Comparison of ENCODE assay signal across 9 cellular contexts in the genomic region with DNA sequence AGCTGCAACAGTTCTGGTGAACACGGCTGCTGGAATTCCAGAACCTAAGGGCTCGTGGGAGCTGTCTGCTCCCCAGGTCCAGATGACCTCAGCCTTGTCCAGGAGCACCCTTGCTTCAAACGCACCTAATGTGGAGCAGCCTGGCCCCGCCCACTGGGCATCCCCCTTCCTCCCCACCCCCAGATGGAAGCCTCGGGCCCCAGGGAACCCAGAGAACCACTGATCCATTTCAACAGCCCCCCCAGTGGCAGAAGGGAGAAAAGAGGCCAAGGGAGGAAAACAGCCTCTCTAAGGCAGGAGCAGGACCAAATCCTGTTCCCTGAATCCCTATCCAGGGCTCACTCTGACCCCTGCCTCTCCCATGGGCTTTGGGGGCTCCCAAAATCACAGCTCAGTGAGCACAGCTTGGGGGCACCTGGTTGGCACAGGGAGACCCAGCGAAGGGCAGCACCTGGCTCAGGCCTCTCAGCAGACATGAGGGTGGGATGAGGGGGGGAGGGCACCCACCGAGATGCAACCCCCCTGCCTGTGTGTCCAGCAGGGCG. TPM values are rescaled to one million over a fixed set of nuclear protein-coding genes. Genes with fewer than 3 reads are reported as not detected.
DNase-seq lines count a peak whose midpoint lies in the region; ATAC-seq and TF ChIP-seq lines count a peak whose summit lies in the region.
"Had no signal": no experiment of that assay in that cellular context is flagged by ENCODE, and none has a peak within 500 bp of the region (broad histone marks: within the 10 kb centered on the region; RNA-seq: fewer than 3 reads in every experiment).

No MANE protein-coding gene starts in this region.

- no peaks in the 10 kb centered on the region for H3K9me3 Mint-ChIP-seq in natural killer cell

- no peak for TF ChIP-seq EP300 in SK-N-SH (IDR thresholded peaks at IDR 0.05; ENCODE audit: borderline replicate concordance in 1 of 2, low read depth in 1 of 2, low read length in 1 of 2)

- H2AFZ ChIP-seq in SK-N-SH (ENCODE audit: low read depth), result no peak overlapping the region

- H3K27ac ChIP-seq in SK-N-SH (ENCODE audit: low read depth in 2 of 2, low read length in 1 of 2) (no peak overlapping the region), brain microvascular endothelial cell (no peak overlapping the region)

- TF ChIP-seq CTCF in SK-N-SH (IDR thresholded peaks at IDR 0.05) (peak; percentile 34; the same call in 1 of the 2 replicates), brain microvascular endothelial cell (IDR thresholded peaks at IDR 0.05; ENCODE audit: low read depth, low read length, missing control alignments) (peak; percentile 26), natural killer cell (IDR thresholded peaks at IDR 0.05) (no peak)

- H3K4me1 ChIP-seq in SK-N-SH (ENCODE audit: control insufficient read depth in 1 of 2, insufficient read depth in 2 of 2, low read depth in 1 of 2, low read length in 1 of 2), result no peaks in the 10 kb centered on the region

- no peaks in the 10 kb centered on the region for H3K9me2 ChIP-seq in SK-N-SH

- no peak for ATAC-seq in natural killer cell
- ATAC-seq in GM18867 (IDR thresholded peaks at IDR 0.05; ENCODE audit: unreplicated experiment), result no peak
- no peak for ATAC-seq in HG02870 (IDR thresholded peaks at IDR 0.05; ENCODE audit: unreplicated experiment)

- DNase-seq in EH (ENCODE audit: low read depth), result peak; percentile 13
- peak; percentile 61 for DNase-seq in SK-N-SH
- DNase-seq in brain microvascular endothelial cell, result no peak
- no peak for DNase-seq in natural killer cell
- no peak for DNase-seq in NCI-H1436 treated with DMSO at 0.1 percent for 48 hours (lab: John Stamatoyannopoulos, UW)
- no peak for DNase-seq in ACHN
- DNase-seq: NCI-H69 had no signal

- H4K20me1 ChIP-seq in SK-N-SH (ENCODE audit: insufficient read depth), result no peaks in the 10 kb centered on the region

- intact Hi-C loops in natural killer cell (cut with micrococcal nuclease), result no loop called here

- peak overlapping the region; percentile 91 for H3K4me3 Mint-ChIP-seq in natural killer cell

- H3K9me3 ChIP-seq in SK-N-SH, result no peaks in the 10 kb centered on the region

- H3K27me3 Mint-ChIP-seq in natural killer cell (ENCODE audit: low read depth in 2 of 2), result no peaks in the 10 kb centered on the region

- H3K36me3 Mint-ChIP-seq in natural killer cell, result no peaks in the 10 kb centered on the region

- POLR2A ChIA-PET in SK-N-SH (lab: Yijun Ruan, JAX), result no interaction called here

- H3K9ac ChIP-seq in SK-N-SH, result no peak overlapping the region

- no peaks in the 10 kb centered on the region for H3F3A ChIP-seq in SK-N-SH (replicated peaks; ENCODE audit: insufficient read depth)

- H3K4me2 ChIP-seq in SK-N-SH, result no peak overlapping the region

- WGBS in SK-N-SH (ENCODE audit: low lambda C conversion rate), result 54% methylated on average over 7 of the region's 8 CpGs

- no peaks in the 10 kb centered on the region for H3K27me3 ChIP-seq in SK-N-SH (ENCODE audit: insufficient read depth)
- no peaks in the 10 kb centered on the region for H3K27me3 ChIP-seq in brain microvascular endothelial cell (replicated peaks)

- H3K27ac Mint-ChIP-seq in natural killer cell, result peak overlapping the region; percentile 91 to 95

- in situ Hi-C loops in brain microvascular endothelial cell (cut with HindIII; ENCODE audit: low pct_ligation_motif_present, low sequenced_read_pairs) (no loop called here), ACHN (cut with HindIII; ENCODE audit: low pct_ligation_motif_present, low pct_unique_long_range_greater_than_20kb, low sequenced_read_pairs) (no loop called here)

- CTCF ChIA-PET in SK-N-SH (lab: Yijun Ruan, JAX), result interaction anchor here (0.6 to 7.4 kb wide), 7 partner anchors 9 to 783 kb away, joined by 3 to 49 read pairs (median 3); no protein-coding TSS in a partner anchor

- no peak for TF ChIP-seq RAD21 in SK-N-SH (IDR thresholded peaks at IDR 0.05; ENCODE audit: low read length)

- H3K36me3 ChIP-seq in SK-N-SH (replicated peaks in 1 of 2; ENCODE audit: control insufficient read depth in 1 of 2, insufficient read depth in 2 of 2, low read length in 1 of 2) (no peaks in the 10 kb centered on the region), brain microvascular endothelial cell (replicated peaks) (no peaks in the 10 kb centered on the region)

- no peaks in the 10 kb centered on the region for H3K79me2 ChIP-seq in SK-N-SH (ENCODE audit: insufficient read depth)

- H3K4me3 ChIP-seq in SK-N-SH (ENCODE audit: low read depth in 2 of 2, low read length in 1 of 2) (no peak overlapping the region), brain microvascular endothelial cell (ENCODE audit: low read depth, low read length) (no peak overlapping the region)

- H3K4me1 Mint-ChIP-seq in natural killer cell, result peaks cover 88 to 93% of the 10 kb centered on the region in 2 donors

TF ChIP-seq in SK-N-SH, 30 proteins besides CTCF, POLR2A, EP300 and RAD21:
- no peak for TF ChIP-seq RXRA (IDR thresholded peaks at IDR 0.05; ENCODE audit: borderline replicate concordance, low read depth)
- TF ChIP-seq NRF1 (IDR thresholded peaks at IDR 0.05; ENCODE audit: low read depth, low read length), result no peak
- TF ChIP-seq SMC3 (IDR thresholded peaks at IDR 0.05; ENCODE audit: low read depth, low read length), result no peak
- TF ChIP-seq, protein P1, sequence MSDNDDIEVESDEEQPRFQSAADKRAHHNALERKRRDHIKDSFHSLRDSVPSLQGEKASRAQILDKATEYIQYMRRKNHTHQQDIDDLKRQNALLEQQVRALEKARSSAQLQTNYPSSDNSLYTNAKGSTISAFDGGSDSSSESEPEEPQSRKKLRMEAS (IDR thresholded peaks at IDR 0.05; ENCODE audit: low read depth), result no peak
- no peak for TF ChIP-seq POLR2AphosphoS5 (IDR thresholded peaks at IDR 0.05; ENCODE audit: low read depth, low read length)
- no peak for TF ChIP-seq RCOR1 (IDR thresholded peaks at IDR 0.05; ENCODE audit: low read length)

RNA-seq across cellular contexts. Expression of gene CYTH4, which starts 1.2 kb away (rescaled TPM):
- polyA plus RNA-seq in SK-N-SH (2012; rRNA removed), result 0.03 and 0.07 TPM in 2 replicates
- polyA plus RNA-seq in SK-N-SH (2012; cell fraction: cytosol; rRNA removed), result 0.01 and 0.04 TPM in 2 replicates
- 0.08 and 0.13 TPM in 2 replicates for polyA plus RNA-seq in SK-N-SH (2012; cell fraction: nucleus; rRNA removed)
- total RNA-seq in natural killer cell, result 100 to 1,000 TPM; 219 to 260 (median 249) TPM

RNA-seq across cellular contexts. Expression of gene RAC2, which starts 39.4 kb away (rescaled TPM):
- 22.6 and 29.9 TPM in 2 replicates for polyA plus RNA-seq in SK-N-SH (2012; rRNA removed)
- polyA plus RNA-seq in SK-N-SH (2012; cell fraction: cytosol; rRNA removed), result 14.6 and 19.9 TPM in 2 replicates
- polyA plus RNA-seq in SK-N-SH (2012; cell fraction: nucleus; rRNA removed), result 20.3 and 21.2 TPM in 2 replicates
- 100 to 1,000 TPM; 647 to 744 (median 741) TPM for total RNA-seq in natural killer cell

Comparison
In these comparisons a context has a peak if more than half of its experiments do, and no peak if none do; other contexts are left out.
1. DNase-seq: peak in EH (single experiment) and SK-N-SH (single experiment); none in brain microvascular endothelial cell (single experiment), natural killer cell (single experiment), NCI-H1436 treated with DMSO at 0.1 percent for 48 hours (single experiment) and ACHN (single experiment).